ENCODE assay signal across 2 cellular contexts in genomic region chr4:29131304-29131703, GRCh38.
TF ChIP-seq lines count a peak whose summit lies in the region.

No MANE protein-coding gene starts in this region.

TF ChIP-seq in HCT116, 20 proteins besides CTCF, POLR2A, EP300 and RAD21:
- TF ChIP-seq ATF3 (IDR thresholded peaks at IDR 0.05) (no peak), MAX (IDR thresholded peaks at IDR 0.05) (no peak)

TF ChIP-seq in H1, 55 proteins besides CTCF, POLR2A, EP300 and RAD21:
- TF ChIP-seq KDM1A (IDR thresholded peaks at IDR 0.05; ENCODE audit: borderline replicate concordance, low read length): no peak
- TF ChIP-seq FOSL1 (IDR thresholded peaks at IDR 0.05; ENCODE audit: insufficient read depth, low read depth, low read length): no peak
- TF ChIP-seq TEAD4 (IDR thresholded peaks at IDR 0.05; ENCODE audit: low read depth, low read length): no peak
